20 cellular contexts compared by ENCODE assay signal in the genomic region with DNA sequence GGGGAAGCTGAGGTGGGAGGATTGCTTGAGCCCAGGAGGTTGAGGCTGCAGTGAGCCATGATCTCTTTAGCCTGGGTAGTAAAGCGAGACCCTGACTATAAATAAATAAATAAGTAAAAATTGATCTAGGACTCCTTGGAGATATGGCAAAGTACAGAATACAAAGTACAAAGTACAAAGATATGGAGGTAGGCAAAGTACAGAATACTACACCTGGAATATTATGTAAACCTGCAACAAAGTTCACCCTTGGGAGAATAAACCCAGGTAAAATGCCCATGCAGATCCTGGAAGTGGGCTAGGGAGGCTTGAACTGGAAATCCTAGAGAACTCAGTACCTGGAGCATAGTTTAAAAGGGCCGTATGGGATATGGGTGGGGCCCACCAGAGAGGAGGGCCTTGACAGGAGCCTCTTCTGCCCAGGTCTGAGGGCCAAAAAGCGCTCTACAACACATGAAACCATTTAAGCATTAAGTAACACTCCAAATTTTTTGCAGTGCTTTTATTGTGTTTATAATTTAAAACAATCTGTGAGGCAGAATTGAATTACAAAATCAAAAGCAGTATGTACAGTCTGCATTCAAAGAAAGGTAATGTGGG. TPM values are rescaled to one million over a fixed set of nuclear protein-coding genes. Genes with fewer than 3 reads are reported as not detected.
DNase-seq lines count a peak whose midpoint lies in the region; ATAC-seq, FAIRE-seq and TF ChIP-seq lines count a peak whose summit lies in the region.
"Had no signal": no experiment of that assay in that cellular context is flagged by ENCODE, and none has a peak within 500 bp of the region (broad histone marks: within the 10 kb centered on the region; RNA-seq: fewer than 3 reads in every experiment).

No MANE protein-coding gene starts in this region.

- H4K5ac ChIP-seq in IMR-90 (ENCODE audit: low read depth, low read length) = no peak overlapping the region

- H2BK5ac ChIP-seq in IMR-90 (ENCODE audit: low read depth, low read length, poor library complexity, severe bottlenecking) = peak overlapping the region; percentile 15

- H2BK120ac ChIP-seq in IMR-90 (ENCODE audit: low read depth, low read length) = no peak overlapping the region

- peaks cover 27% of the 10 kb centered on the region for H3K4me1 Mint-ChIP-seq in endothelial cell (ENCODE audit: unreplicated experiment)
- H3K4me1 Mint-ChIP-seq in neural crest cell = peaks cover 3% of the 10 kb centered on the region

- no peak overlapping the region for H4K91ac ChIP-seq in IMR-90 (ENCODE audit: insufficient read depth, low read depth, low read length)

- H3K79me2 ChIP-seq in Karpas-422 (ENCODE audit: low read length) = peaks cover 69% of the 10 kb centered on the region

- H2BK20ac ChIP-seq in IMR-90 (ENCODE audit: low read depth, low read length) = no peak overlapping the region

- TF ChIP-seq RAD21 in IMR-90 (IDR thresholded peaks at IDR 0.05; ENCODE audit: low read length) = no peak

- DNase-seq in A673 (ENCODE audit: low spot score) (no peak), IMR-90 (no peak), endothelial cell (ENCODE audit: low spot score) (no peak), neural crest cell (ENCODE audit: low read depth, low spot score) (no peak), Karpas-422 (no peak), transverse colon (no peak), kidney (no peak)
- DNase-seq: C1 segment of cervical spinal cord, GF-D8, MM.1S, NCI-H1105, NCI-H1694, NCI-H2107, NCI-H2227 treated with DMSO at 0.1 percent for 48 hours, NCI-H524 treated with DMSO at 0.1 percent for 48 hours, SHP77 had no signal

- WGBS in IMR-90 (ENCODE audit: extremely low coverage in 2 of 2, insufficient read length in 1 of 2), 2 experiments = no CpG with 5 or more reads among the region's 3 CpGs
- WGBS in transverse colon (ENCODE audit: low coverage in 1 of 2), 2 donors = 81 to 90% methylated on average over 3 of the region's 3 CpGs
- 84 to 87% methylated on average over 3 of the region's 3 CpGs for WGBS in gastroesophageal sphincter (ENCODE audit: low coverage in 1 of 2), 2 donors

- H3K27ac ChIP-seq in A673 (ENCODE audit: low read depth, low read length, poor library complexity, severe bottlenecking) (peak overlapping the region; percentile 53), IMR-90 (ENCODE audit: insufficient read depth, low read length) (0 out of 2 replicates have a peak overlapping the region, but pooled peaks have one; percentile 1), Karpas-422 (ENCODE audit: low read length) (no peak overlapping the region), transverse colon (peak overlapping the region in 1 of 4 donors; percentile 22), kidney (ENCODE audit: low read depth in 2 of 2, low read length in 2 of 2) (no peak overlapping the region), gastroesophageal sphincter (peak overlapping the region in 1 of 4 donors; percentile 50)
- H3K27ac ChIP-seq: A549 had no signal

- H3K4me3 Mint-ChIP-seq in endothelial cell (ENCODE audit: unreplicated experiment) = no peak overlapping the region
- H3K4me3 Mint-ChIP-seq in neural crest cell = no peak overlapping the region

- peaks cover 21 to 40% of the 10 kb centered on the region in 2 experiments for H3K79me1 ChIP-seq in IMR-90 (ENCODE audit: low read depth in 1 of 2, low read length in 2 of 2)

- H3K9ac ChIP-seq in IMR-90 (ENCODE audit: low read depth, low read length) (no peak overlapping the region), Karpas-422 (ENCODE audit: low read length) (no peak overlapping the region), kidney (ENCODE audit: low read length in 2 of 2) (no peak overlapping the region)

- no peak overlapping the region for H4K8ac ChIP-seq in IMR-90 (ENCODE audit: low read depth in 2 of 2, low read length in 2 of 2)

- H3K23ac ChIP-seq in IMR-90 (ENCODE audit: low read depth, low read length) = no peak overlapping the region

- TF ChIP-seq CTCF in A673 (conservative IDR thresholded peaks at IDR 0.05; ENCODE audit: low read depth, low read length) (no peak), IMR-90 (conservative IDR thresholded peaks at IDR 0.05; ENCODE audit: low read depth, low read length) (no peak), endothelial cell (IDR thresholded peaks at IDR 0.05; ENCODE audit: unreplicated experiment) (no peak), neural crest cell (conservative IDR thresholded peaks at IDR 0.05) (no peak), transverse colon (IDR thresholded peaks at IDR 0.05) (no peak), kidney (IDR thresholded peaks at IDR 0.05; ENCODE audit: borderline replicate concordance, extremely low read depth, insufficient read depth) (no peak), gastroesophageal sphincter (IDR thresholded peaks at IDR 0.05) (no peak)

- no peak for FAIRE-seq in kidney (lab: Jason Lieb, UNC)
- FAIRE-seq: A549, GM12891, H1 had no signal

- no peak overlapping the region for H3K56ac ChIP-seq in IMR-90 (ENCODE audit: extremely low read depth, insufficient read depth, low read length)

- TF ChIP-seq EP300 in transverse colon (IDR thresholded peaks at IDR 0.05; ENCODE audit: low read depth) (no peak), gastroesophageal sphincter (IDR thresholded peaks at IDR 0.05) (no peak)

- intact Hi-C loops in A673 (cut with micrococcal nuclease; ENCODE audit: unreplicated experiment) (loop anchor here (5.0 kb wide), 1 partner anchor 168 kb away; no protein-coding TSS in a partner anchor), IMR-90 (cut with micrococcal nuclease) (no loop called here), transverse colon (cut with DNase I; ENCODE audit: low total_unique reads) (no loop called here), kidney (cut with DNase I) (loop anchor here (10.0 kb wide), 1 partner anchor 305 kb away; no protein-coding TSS in a partner anchor)

- POLR2A ChIA-PET in A673 (lab: Charles Lee; ENCODE audit: low non-redundant PET) = no interaction called here
- POLR2A ChIA-PET in IMR-90 (lab: Charles Lee; ENCODE audit: unreplicated experiment) = no interaction called here

- TF ChIP-seq POLR2A in IMR-90 (IDR thresholded peaks at IDR 0.05; ENCODE audit: low read depth, low read length) (no peak), transverse colon (IDR thresholded peaks at IDR 0.05) (no peak), gastroesophageal sphincter (IDR thresholded peaks at IDR 0.05) (no peak)

- ATAC-seq in IMR-90 (ENCODE audit: low read depth) (no peak), gastroesophageal sphincter (no peak)
- ATAC-seq: A549 had no signal

- H3K9me3 ChIP-seq in A673 (ENCODE audit: low read depth, low read length, poor library complexity, severe bottlenecking) = no peaks in the 10 kb centered on the region
- no peaks in the 10 kb centered on the region for H3K9me3 ChIP-seq in IMR-90 (ENCODE audit: control insufficient read depth, insufficient read depth, low read length)
- no peaks in the 10 kb centered on the region for H3K9me3 ChIP-seq in Karpas-422 (ENCODE audit: low read length)
- no peaks in the 10 kb centered on the region for H3K9me3 ChIP-seq in transverse colon
- no peaks in the 10 kb centered on the region for H3K9me3 ChIP-seq in kidney (ENCODE audit: control insufficient read depth in 1 of 2, low read length in 2 of 2)
- no peaks in the 10 kb centered on the region for H3K9me3 ChIP-seq in gastroesophageal sphincter
- H3K9me3 ChIP-seq: A549 had no signal

- H2AK5ac ChIP-seq in IMR-90 (ENCODE audit: low read depth, low read length) = peak overlapping the region; percentile 45; the same call in 1 of the 2 replicates

- peaks cover 17% of the 10 kb centered on the region for H3K4me1 ChIP-seq in A673 (ENCODE audit: insufficient read depth, low read length, poor library complexity, severe bottlenecking)
- peaks cover 12% of the 10 kb centered on the region for H3K4me1 ChIP-seq in IMR-90 (ENCODE audit: control insufficient read depth, insufficient read depth, low read length)
- H3K4me1 ChIP-seq in Karpas-422 (ENCODE audit: low read length) = no peaks in the 10 kb centered on the region
- H3K4me1 ChIP-seq in transverse colon = peaks cover 0 to 13% (median 3%) of the 10 kb centered on the region in 4 donors
- peaks cover 3 to 8% of the 10 kb centered on the region in 2 donors for H3K4me1 ChIP-seq in kidney (ENCODE audit: control insufficient read depth in 1 of 2, insufficient read depth in 1 of 2, low read depth in 1 of 2, low read length in 2 of 2)
- H3K4me1 ChIP-seq in gastroesophageal sphincter = peaks cover 0 to 24% (median 6%) of the 10 kb centered on the region in 3 donors
- H3K4me1 ChIP-seq: A549 had no signal

- no TSS peak for BruUV-seq in A673 (replicated peaks; lab: Mats Ljungman, UMichigan)
- BruUV-seq in IMR-90 (replicated peaks; lab: Mats Ljungman, UMichigan) = no TSS peak

- H3K27ac Mint-ChIP-seq in endothelial cell (ENCODE audit: unreplicated experiment) = peak overlapping the region; percentile 20
- H3K27ac Mint-ChIP-seq in neural crest cell (ENCODE audit: unreplicated experiment) = peak overlapping the region; percentile 36

- dilution Hi-C loops in IMR-90 (cut with HindIII; ENCODE audit: low sequenced_read_pairs, unreplicated experiment) = no loop called here

- no peaks in the 10 kb centered on the region; the same call in 1 of the 2 replicates for H4K20me1 ChIP-seq in IMR-90 (ENCODE audit: insufficient read depth, low read length)
- no peaks in the 10 kb centered on the region for H4K20me1 ChIP-seq in Karpas-422 (ENCODE audit: insufficient read depth, low read depth, low read length)

- H3K9me2 ChIP-seq in Karpas-422 (replicated peaks; ENCODE audit: insufficient read depth, low read length) = no peaks in the 10 kb centered on the region

- H3K4me2 ChIP-seq in IMR-90 (ENCODE audit: low read depth, low read length) = no peak overlapping the region
- H3K4me2 ChIP-seq in Karpas-422 (ENCODE audit: low read depth, low read length, poor library complexity, severe bottlenecking) = no peak overlapping the region
- H3K4me2 ChIP-seq: A549 had no signal

- H2AK9ac ChIP-seq in IMR-90 (replicated peaks; ENCODE audit: low read depth, low read length, poor library complexity) = no peak overlapping the region

- no peaks in the 10 kb centered on the region for H3K9me3 Mint-ChIP-seq in endothelial cell (ENCODE audit: unreplicated experiment)
- H3K9me3 Mint-ChIP-seq in neural crest cell = no peaks in the 10 kb centered on the region

- H2BK15ac ChIP-seq in IMR-90 (ENCODE audit: low read depth, low read length) = no peak overlapping the region

- H3K14ac ChIP-seq in IMR-90 (replicated peaks; ENCODE audit: low read depth, low read length) = no peak overlapping the region

- H3K18ac ChIP-seq in IMR-90 (ENCODE audit: low read depth, low read length) = no peak overlapping the region

- no peaks in the 10 kb centered on the region; the same call in 1 of the 2 replicates for H3K9me1 ChIP-seq in IMR-90 (ENCODE audit: insufficient read depth, low read length)

- no peaks in the 10 kb centered on the region for H3K27me3 Mint-ChIP-seq in endothelial cell (ENCODE audit: unreplicated experiment)
- H3K27me3 Mint-ChIP-seq in neural crest cell (ENCODE audit: low read depth) = no peaks in the 10 kb centered on the region

- H3K4me3 ChIP-seq in A673 (ENCODE audit: low read depth, low read length, poor library complexity, severe bottlenecking) = no peak overlapping the region
- no peak overlapping the region for H3K4me3 ChIP-seq in IMR-90 (ENCODE audit: insufficient read depth, low read depth, low read length)
- H3K4me3 ChIP-seq in Karpas-422 (ENCODE audit: low read length) = no peak overlapping the region
- H3K4me3 ChIP-seq in transverse colon = no peak overlapping the region
- no peak overlapping the region for H3K4me3 ChIP-seq in kidney (ENCODE audit: low read length in 2 of 2)
- no peak overlapping the region for H3K4me3 ChIP-seq in gastroesophageal sphincter
- H3K4me3 ChIP-seq: A549 had no signal

- H3K27me3 ChIP-seq in A673 (replicated peaks; ENCODE audit: insufficient read depth, low read depth, low read length, poor library complexity) (no peaks in the 10 kb centered on the region), IMR-90 (ENCODE audit: control insufficient read depth, insufficient read depth, low read length) (no peaks in the 10 kb centered on the region), Karpas-422 (ENCODE audit: low read length) (no peaks in the 10 kb centered on the region), transverse colon (no peaks in the 10 kb centered on the region), gastroesophageal sphincter (no peaks in the 10 kb centered on the region)

- CTCF ChIA-PET in A673 (lab: Charles Lee) (interaction anchor here (1.0 kb wide), 1 partner anchor 8 kb away, joined by 4 read pairs; no protein-coding TSS in a partner anchor), IMR-90 (lab: Yijun Ruan, JAX) (interaction anchor here (1.2 kb wide), 1 partner anchor 8 kb away, joined by 5 read pairs; no protein-coding TSS in a partner anchor)

- in situ Hi-C loops in IMR-90 (cut with MboI; ENCODE audit: low sequenced_read_pairs) (no loop called here), transverse colon (cut with MboI; ENCODE audit: low pct_ligation_motif_present in 1 of 4, low pct_unique_long_range_greater_than_20kb in 1 of 4, low sequenced_read_pairs in 3 of 4) (loop anchor here in 2 of 4 donors (10.0 kb wide), 2 partner anchors 95 to 315 kb away; no protein-coding TSS in a partner anchor)

- H3K36me3 Mint-ChIP-seq in endothelial cell (ENCODE audit: low read depth, unreplicated experiment) (peaks cover 26% of the 10 kb centered on the region), neural crest cell (ENCODE audit: low read depth) (peaks cover 4% of the 10 kb centered on the region)

- H2AFZ ChIP-seq in IMR-90 (replicated peaks; ENCODE audit: low read length, poor library complexity) (no peak overlapping the region), Karpas-422 (ENCODE audit: low read length) (no peak overlapping the region)

- H3K4ac ChIP-seq in IMR-90 (ENCODE audit: low read depth, low read length) = no peak overlapping the region

- H3K36me3 ChIP-seq in A673 (ENCODE audit: insufficient read depth, low read length, poor library complexity, severe bottlenecking) = peaks cover 8% of the 10 kb centered on the region
- peaks cover 11% of the 10 kb centered on the region for H3K36me3 ChIP-seq in IMR-90 (ENCODE audit: control insufficient read depth, insufficient read depth, low read length)
- H3K36me3 ChIP-seq in Karpas-422 (ENCODE audit: insufficient read depth, low read length) = peaks cover 16% of the 10 kb centered on the region; the same call in 1 of the 2 replicates
- H3K36me3 ChIP-seq in transverse colon = peaks cover 0 to 6% (median 0%) of the 10 kb centered on the region in 4 donors
- H3K36me3 ChIP-seq in kidney (ENCODE audit: control insufficient read depth in 1 of 2, insufficient read depth in 2 of 2, low read length in 2 of 2) = peaks cover 4% of the 10 kb centered on the region in 2 donors
- H3K36me3 ChIP-seq in gastroesophageal sphincter = peaks cover 0 to 36% of the 10 kb centered on the region in 2 donors

RNA-seq across cellular contexts. Expression of a gene that starts 20.7 kb away (rescaled TPM):
- total RNA-seq in A673 (2021) = 61.1 and 66.5 TPM in 2 replicates
- total RNA-seq in IMR-90 (2012; rRNA removed) = 23.1 and 46.9 TPM in 2 replicates
- 36.0 and 41.1 TPM in 2 replicates for polyA plus RNA-seq in IMR-90 (2012; rRNA removed)
- polyA plus RNA-seq in IMR-90 (2012; cell fraction: cytosol; rRNA removed) = 6.2 and 23.5 TPM in 2 replicates
- polyA plus RNA-seq in IMR-90 (2012; cell fraction: nucleus; rRNA removed; ENCODE audit: low replicate concordance) = 2.0 and 11.3 TPM in 2 replicates
- 49.8 TPM for total RNA-seq in endothelial cell (ENCODE audit: unreplicated experiment)
- total RNA-seq in neural crest cell = 48.0 and 49.4 TPM in 2 replicates
- 43.7 and 48.1 TPM in 2 replicates for total RNA-seq in Karpas-422 (2014; rRNA removed; shearing (Covaris generic); ENCODE audit: low replicate concordance)
- total RNA-seq in transverse colon = 10 to 100 TPM in 3 of 4 donors, 1 to 10 TPM in 1; 5.8 to 42.2 (median 24.8) TPM
- total RNA-seq in kidney = 41.4 TPM
- 94.4 TPM for polyA plus RNA-seq in kidney (ENCODE audit: insufficient read depth, low read depth, low replicate concordance)
- 10 to 100 TPM; 39.3 to 62.9 (median 58.9) TPM for total RNA-seq in gastroesophageal sphincter

Comparison
In these comparisons a context has a peak if more than half of its experiments do, and no peak if none do; other contexts are left out.
1. H3K27ac ChIP-seq: peak in A673 (single experiment) and IMR-90 (single experiment); none in Karpas-422 (single experiment) and kidney (0 of 2).
2. intact Hi-C loops: an anchor here in A673 (5.0 kb wide) and kidney (10.0 kb wide); none called in IMR-90 and transverse colon.